ENCODE assay signal across 24 cellular contexts in the genomic region with DNA sequence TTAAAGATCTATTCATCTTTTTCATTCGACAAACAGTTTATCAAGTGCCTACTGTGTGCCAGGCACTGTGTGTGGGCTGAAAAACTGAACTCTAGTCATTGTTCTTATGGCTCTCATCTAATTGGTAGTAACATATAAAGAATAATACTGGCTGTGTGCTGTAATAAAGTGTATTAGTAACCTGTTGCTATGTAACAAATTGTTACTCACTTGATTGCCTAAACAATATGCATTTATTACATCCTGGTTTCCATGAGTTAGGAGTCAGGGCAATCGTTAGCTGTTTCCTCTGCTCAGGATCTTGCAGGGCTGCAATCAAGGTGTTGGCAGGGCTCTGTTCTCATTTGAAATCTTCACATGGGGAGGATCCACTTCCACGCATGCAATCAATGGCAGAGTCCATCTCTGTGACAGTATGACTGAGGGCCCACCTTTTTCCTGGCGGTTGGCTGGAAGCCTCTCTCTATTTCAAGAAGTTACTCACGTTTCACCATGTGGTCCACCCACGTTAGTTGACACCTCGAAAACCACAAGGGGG. TPM values are rescaled to one million over a fixed set of nuclear protein-coding genes. Genes with fewer than 3 reads are reported as not detected.
DNase-seq lines count a peak whose midpoint lies in the region; ATAC-seq, FAIRE-seq and TF ChIP-seq lines count a peak whose summit lies in the region.
"Had no signal": no experiment of that assay in that cellular context is flagged by ENCODE, and none has a peak within 500 bp of the region (broad histone marks: within the 10 kb centered on the region; RNA-seq: fewer than 3 reads in every experiment).

No MANE protein-coding gene starts in this region.

- H3K9me3 ChIP-seq in Peyer's patch (no peaks in the 10 kb centered on the region), small intestine (ENCODE audit: control insufficient read depth, low read depth) (no peaks in the 10 kb centered on the region), testis (no peaks in the 10 kb centered on the region)
- H3K9me3 ChIP-seq: A549, BE2C, Caco-2 had no signal

- no peak for FAIRE-seq in small intestine (lab: Jason Lieb, UNC)
- FAIRE-seq: A549, G401.6, GM12892, GM18507, H1, RCC 7860 had no signal

- no peaks in the 10 kb centered on the region for H3K36me3 ChIP-seq in Peyer's patch
- H3K36me3 ChIP-seq in small intestine (ENCODE audit: control insufficient read depth in 2 of 2, insufficient read depth in 2 of 2, low read length in 2 of 2), result no peaks in the 10 kb centered on the region
- H3K36me3 ChIP-seq in testis (ENCODE audit: low read depth, missing control alignments), result no peaks in the 10 kb centered on the region
- H3K36me3 ChIP-seq: BE2C had no signal

- DNase-seq in AG10803 (ENCODE audit: low read depth) (peak; percentile 6), Peyer's patch (peak in 2 of 3 donors; percentile 65 to 70), foreskin keratinocyte (no peak), small intestine (peak; percentile 94), testis (no peak), SKM-1 (lab: John Stamatoyannopoulos, UW; ENCODE audit: unreplicated experiment) (no peak)
- DNase-seq: BE2C; Caco-2; CD4-positive, alpha-beta T cell; DMS 273 treated with DMSO at 0.1 percent for 48 hours; MV-4-11; NCI-H1105 treated with DMSO at 0.1 percent for 48 hours; NCI-H2029 treated with DMSO at 0.1 percent for 48 hours; NCI-H226; NCI-H510A treated with DMSO at 0.1 percent for 48 hours; NCI-H82; Right ventricle myocardium superior had no signal

- H3K27me3 ChIP-seq in Peyer's patch (no peaks in the 10 kb centered on the region), foreskin keratinocyte (peaks cover 54% of the 10 kb centered on the region), small intestine (ENCODE audit: control insufficient read depth in 2 of 2, insufficient read depth in 2 of 2, low read length in 2 of 2) (peaks cover 0 to 3% of the 10 kb centered on the region in 2 donors), testis (no peaks in the 10 kb centered on the region)

- TF ChIP-seq CTCF in AG10803 (conservative IDR thresholded peaks at IDR 0.05; ENCODE audit: low read length) (no peak), Peyer's patch (IDR thresholded peaks at IDR 0.05) (peak in 1 of 6 experiments; percentile 3), foreskin keratinocyte (conservative IDR thresholded peaks at IDR 0.05) (no peak), testis (IDR thresholded peaks at IDR 0.05) (no peak)

- 11 to 57% (median 22%) methylated on average over 7 of the region's 7 CpGs for WGBS in small intestine, 3 donors
- WGBS in testis, 2 donors, result 61 to 64% methylated on average over 7 of the region's 7 CpGs

- TF ChIP-seq POLR2A in Peyer's patch (IDR thresholded peaks at IDR 0.05) (no peak), testis (IDR thresholded peaks at IDR 0.05) (no peak)

- H3K27ac ChIP-seq in Peyer's patch (peak overlapping the region in 3 of 4 donors; percentile 57 to 80 (median 76)), foreskin keratinocyte (no peak overlapping the region), small intestine (ENCODE audit: low read depth in 1 of 2, low read length in 1 of 2) (no peak overlapping the region), testis (no peak overlapping the region)
- H3K27ac ChIP-seq: A549 had no signal

- ATAC-seq in foreskin keratinocyte, result peak; percentile 56
- ATAC-seq in HG03432 (IDR thresholded peaks at IDR 0.05; ENCODE audit: unreplicated experiment), result no peak
- ATAC-seq: A549 had no signal

- no peak overlapping the region for H3K4me3 ChIP-seq in AG10803 (ENCODE audit: low read length)
- H3K4me3 ChIP-seq in Peyer's patch, result no peak overlapping the region
- H3K4me3 ChIP-seq in small intestine (ENCODE audit: low read depth in 1 of 2, low read length in 2 of 2), result no peak overlapping the region
- H3K4me3 ChIP-seq in testis, result no peak overlapping the region
- H3K4me3 ChIP-seq: A549 had no signal

- H3K4me1 ChIP-seq in Peyer's patch, result no peaks in the 10 kb centered on the region
- H3K4me1 ChIP-seq in foreskin keratinocyte, result no peaks in the 10 kb centered on the region
- no peaks in the 10 kb centered on the region for H3K4me1 ChIP-seq in small intestine (ENCODE audit: control insufficient read depth in 2 of 2, insufficient read depth in 1 of 2, low read depth in 1 of 2, low read length in 1 of 2)
- peaks cover 9% of the 10 kb centered on the region for H3K4me1 ChIP-seq in testis
- H3K4me1 ChIP-seq: A549, BE2C, Caco-2 had no signal

- intact Hi-C loops in testis (cut with DNase I; ENCODE audit: low total_unique reads), result no loop called here

RNA-seq across cellular contexts. Expression of gene WHRN, which starts 7.1 kb away (rescaled TPM):
- total RNA-seq in Peyer's patch (10 to 100 TPM; 10.7 to 35.5 (median 15.3) TPM), foreskin keratinocyte (2.8 and 3.4 TPM in 2 replicates), testis (100 to 1,000 TPM; 181 to 208 TPM)
- polyA plus RNA-seq in foreskin keratinocyte (2.0 and 2.6 TPM in 2 replicates), small intestine (1 to 10 TPM; 2.7 to 8.6 (median 7.2) TPM), testis (ENCODE audit: insufficient read depth, low read depth, low replicate concordance) (70.3 TPM)

Comparison
In these comparisons a context has a peak if more than half of its experiments do, and no peak if none do; other contexts are left out.
1. DNase-seq: peak in AG10803 (single experiment), Peyer's patch (2 of 3) and small intestine (single experiment); none in foreskin keratinocyte (0 of 2), testis (single experiment) and SKM-1 (single experiment).
2. H3K27ac ChIP-seq: peak in Peyer's patch (3 of 4); none in foreskin keratinocyte (single experiment), small intestine (0 of 2) and testis (0 of 2).
3. RNA of gene WHRN, which starts 7.1 kb away (total RNA-seq): 181 to 208 TPM in testis; 10.7 to 35.5 TPM in Peyer's patch and 2.8 to 3.4 TPM in foreskin keratinocyte; every median in the first group is over 4 times any median in the second.